Comparison of ENCODE assay signal across 1 cellular context in the genomic region with DNA sequence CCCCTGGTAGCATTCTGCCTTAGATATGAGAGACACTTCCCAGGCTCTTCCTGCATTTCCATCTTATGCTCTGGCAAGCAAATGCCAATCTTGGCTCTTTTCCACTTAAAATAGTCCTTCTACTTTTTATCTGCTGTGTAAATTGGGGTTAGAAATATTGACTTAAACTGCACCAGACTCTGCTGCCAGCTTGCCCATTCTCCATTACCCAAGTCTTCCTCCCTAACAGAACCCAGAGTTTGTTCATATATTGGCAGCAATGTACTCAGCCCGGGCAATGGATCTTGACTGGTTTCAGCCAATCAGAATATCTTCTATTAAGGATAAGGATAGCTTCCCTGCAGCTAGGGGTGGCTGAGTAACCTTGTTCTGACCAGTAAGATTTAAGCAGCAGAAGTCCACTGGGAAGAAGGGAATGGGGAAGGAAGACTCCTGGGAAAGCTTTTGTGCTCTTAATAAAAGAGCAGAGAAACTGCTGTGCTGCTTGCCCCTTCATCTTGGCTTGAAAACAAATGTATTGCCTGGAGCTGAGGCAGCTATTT.
TF ChIP-seq lines count a peak whose summit lies in the region.

No MANE protein-coding gene starts in this region.

TF ChIP-seq in HepG2, 621 proteins besides CTCF, POLR2A, EP300 and RAD21 (continued from another document):
- TF ChIP-seq, protein P1, sequence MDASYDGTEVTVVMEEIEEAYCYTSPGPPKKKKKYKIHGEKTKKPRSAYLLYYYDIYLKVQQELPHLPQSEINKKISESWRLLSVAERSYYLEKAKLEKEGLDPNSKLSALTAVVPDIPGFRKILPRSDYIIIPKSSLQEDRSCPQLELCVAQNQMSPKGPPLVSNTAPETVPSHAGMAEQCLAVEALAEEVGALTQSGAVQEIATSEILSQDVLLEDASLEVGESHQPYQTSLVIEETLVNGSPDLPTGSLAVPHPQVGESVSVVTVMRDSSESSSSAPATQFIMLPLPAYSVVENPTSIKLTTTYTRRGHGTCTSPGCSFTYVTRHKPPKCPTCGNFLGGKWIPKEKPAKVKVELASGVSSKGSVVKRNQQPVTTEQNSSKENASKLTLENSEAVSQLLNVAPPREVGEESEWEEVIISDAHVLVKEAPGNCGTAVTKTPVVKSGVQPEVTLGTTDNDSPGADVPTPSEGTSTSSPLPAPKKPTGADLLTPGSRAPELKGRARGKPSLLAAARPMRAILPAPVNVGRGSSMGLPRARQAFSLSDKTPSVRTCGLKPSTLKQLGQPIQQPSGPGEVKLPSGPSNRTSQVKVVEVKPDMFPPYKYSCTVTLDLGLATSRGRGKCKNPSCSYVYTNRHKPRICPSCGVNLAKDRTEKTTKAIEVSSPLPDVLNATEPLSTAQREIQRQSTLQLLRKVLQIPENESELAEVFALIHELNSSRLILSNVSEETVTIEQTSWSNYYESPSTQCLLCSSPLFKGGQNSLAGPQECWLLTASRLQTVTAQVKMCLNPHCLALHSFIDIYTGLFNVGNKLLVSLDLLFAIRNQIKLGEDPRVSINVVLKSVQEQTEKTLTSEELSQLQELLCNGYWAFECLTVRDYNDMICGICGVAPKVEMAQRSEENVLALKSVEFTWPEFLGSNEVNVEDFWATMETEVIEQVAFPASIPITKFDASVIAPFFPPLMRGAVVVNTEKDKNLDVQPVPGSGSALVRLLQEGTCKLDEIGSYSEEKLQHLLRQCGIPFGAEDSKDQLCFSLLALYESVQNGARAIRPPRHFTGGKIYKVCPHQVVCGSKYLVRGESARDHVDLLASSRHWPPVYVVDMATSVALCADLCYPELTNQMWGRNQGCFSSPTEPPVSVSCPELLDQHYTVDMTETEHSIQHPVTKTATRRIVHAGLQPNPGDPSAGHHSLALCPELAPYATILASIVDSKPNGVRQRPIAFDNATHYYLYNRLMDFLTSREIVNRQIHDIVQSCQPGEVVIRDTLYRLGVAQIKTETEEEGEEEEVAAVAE (CRISPR knock-in tag; IDR thresholded peaks at IDR 0.05; ENCODE audit: borderline replicate concordance) = no peak
- TF ChIP-seq ZNF317 (CRISPR knock-in tag; IDR thresholded peaks at IDR 0.05) = no peak
- TF ChIP-seq MIER3 (CRISPR knock-in tag; IDR thresholded peaks at IDR 0.05; ENCODE audit: borderline replicate concordance) = no peak
- TF ChIP-seq, protein P2, sequence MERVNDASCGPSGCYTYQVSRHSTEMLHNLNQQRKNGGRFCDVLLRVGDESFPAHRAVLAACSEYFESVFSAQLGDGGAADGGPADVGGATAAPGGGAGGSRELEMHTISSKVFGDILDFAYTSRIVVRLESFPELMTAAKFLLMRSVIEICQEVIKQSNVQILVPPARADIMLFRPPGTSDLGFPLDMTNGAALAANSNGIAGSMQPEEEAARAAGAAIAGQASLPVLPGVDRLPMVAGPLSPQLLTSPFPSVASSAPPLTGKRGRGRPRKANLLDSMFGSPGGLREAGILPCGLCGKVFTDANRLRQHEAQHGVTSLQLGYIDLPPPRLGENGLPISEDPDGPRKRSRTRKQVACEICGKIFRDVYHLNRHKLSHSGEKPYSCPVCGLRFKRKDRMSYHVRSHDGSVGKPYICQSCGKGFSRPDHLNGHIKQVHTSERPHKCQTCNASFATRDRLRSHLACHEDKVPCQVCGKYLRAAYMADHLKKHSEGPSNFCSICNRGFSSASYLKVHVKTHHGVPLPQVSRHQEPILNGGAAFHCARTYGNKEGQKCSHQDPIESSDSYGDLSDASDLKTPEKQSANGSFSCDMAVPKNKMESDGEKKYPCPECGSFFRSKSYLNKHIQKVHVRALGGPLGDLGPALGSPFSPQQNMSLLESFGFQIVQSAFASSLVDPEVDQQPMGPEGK (CRISPR knock-in tag; IDR thresholded peaks at IDR 0.05) = no peak
- no peak for TF ChIP-seq FOXM1 (CRISPR knock-in tag; IDR thresholded peaks at IDR 0.05)
